Comparison of ENCODE assay signal across 12 cellular contexts in the genomic region with DNA sequence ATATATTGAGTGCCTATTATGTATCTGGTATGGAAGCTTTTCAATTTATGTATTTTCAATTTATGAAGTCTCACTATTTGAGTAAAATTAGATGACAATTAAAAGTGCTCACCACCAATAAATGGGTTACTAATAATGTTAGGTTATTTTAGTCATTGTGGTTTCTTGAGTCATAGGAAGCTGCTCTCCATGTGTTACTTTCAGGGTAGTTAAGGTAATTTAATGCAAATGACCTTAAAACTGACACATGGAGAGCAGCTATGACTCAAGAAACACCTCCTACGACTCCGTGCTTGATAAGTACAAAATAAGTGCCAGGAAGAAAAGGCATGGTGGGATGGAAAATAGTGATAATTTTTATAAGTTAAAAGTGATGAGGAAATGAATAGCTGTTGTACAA. TPM values are rescaled to one million over a fixed set of nuclear protein-coding genes. Genes with fewer than 3 reads are reported as not detected.
A peak's percentile ranks its signal among the peaks of the same experiment; 100 is the strongest.
DNase-seq lines count a peak whose midpoint lies in the region; ATAC-seq and TF ChIP-seq lines count a peak whose summit lies in the region.
"Had no signal": no experiment of that assay in that cellular context is flagged by ENCODE, and none has a peak within 500 bp of the region (broad histone marks: within the 10 kb centered on the region; RNA-seq: fewer than 3 reads in every experiment).

No MANE protein-coding gene starts in this region.

- peaks cover 3% of the 10 kb centered on the region for H3K9me3 Mint-ChIP-seq in activated CD8-positive, alpha-beta memory T cell treated with anti-CD3 and anti-CD28 coated beads, Interleukin-2, amount 10 ng/mL, durations not matched to agents 7 days and 5 days (ENCODE audit: low read depth)

- no peaks in the 10 kb centered on the region for H3K4me1 ChIP-seq in ascending aorta

- no peak overlapping the region for H3K27ac Mint-ChIP-seq in activated CD8-positive, alpha-beta memory T cell treated with anti-CD3 and anti-CD28 coated beads, Interleukin-2, amount 10 ng/mL, durations not matched to agents 7 days and 5 days
- H3K27ac Mint-ChIP-seq: activated naive CD4-positive, alpha-beta T cell treated with anti-CD3 and anti-CD28 coated beads, Interleukin-2, amount 50 U/mL, for 24 hours had no signal

- H3K27me3 Mint-ChIP-seq in activated CD8-positive, alpha-beta memory T cell treated with anti-CD3 and anti-CD28 coated beads, Interleukin-2, amount 10 ng/mL, durations not matched to agents 7 days and 5 days = no peaks in the 10 kb centered on the region
- H3K27me3 Mint-ChIP-seq: activated naive CD4-positive, alpha-beta T cell treated with anti-CD3 and anti-CD28 coated beads, Interleukin-2, amount 50 U/mL, for 24 hours had no signal

- H3K27me3 ChIP-seq in GM06990 (replicated peaks; ENCODE audit: control insufficient read depth, insufficient read depth, low read length) (no peaks in the 10 kb centered on the region), ascending aorta (no peaks in the 10 kb centered on the region)

- no peak overlapping the region for H3K4me3 ChIP-seq in GM06990 (replicated peaks; ENCODE audit: low read depth, low read length)
- no peak overlapping the region for H3K4me3 ChIP-seq in ascending aorta

- TF ChIP-seq CTCF in GM06990 (IDR thresholded peaks at IDR 0.05; ENCODE audit: insufficient read depth, low read length, poor library complexity, severe bottlenecking) (no peak), ascending aorta (IDR thresholded peaks at IDR 0.05) (no peak)

- intact Hi-C loops in ascending aorta (cut with DNase I) = no loop called here

- DNase-seq in GM06990 (ENCODE audit: extremely low read depth, insufficient read length) = peak; percentile 37
- DNase-seq in epithelial cell of prostate (ENCODE audit: low read depth, low spot score) = peak; percentile 68
- no peak for DNase-seq in ascending aorta (ENCODE audit: low spot score in 2 of 2)
- no peak for DNase-seq in activated CD4-positive, alpha-beta T cell treated with anti-CD3 and anti-CD28 coated beads, Interleukin-2, amount 50 U/mL, for 1 hour
- no peak for DNase-seq in NCI-H510A treated with DMSO at 0.1 percent for 48 hours (lab: John Stamatoyannopoulos, UW)
- no peak for DNase-seq in activated CD8-positive, alpha-beta memory T cell treated with anti-CD3 and anti-CD28 coated beads, Interleukin-2, amount 10 ng/mL, durations not matched to agents 7 days and 5 days
- DNase-seq: GF-D8, left cardiac atrium had no signal

- H3K36me3 ChIP-seq in GM06990 (ENCODE audit: control insufficient read depth, insufficient read depth, low read length) (no peaks in the 10 kb centered on the region), ascending aorta (no peaks in the 10 kb centered on the region)

- CTCF ChIA-PET in activated CD8-positive, alpha-beta memory T cell treated with anti-CD3 and anti-CD28 coated beads, Interleukin-2, amount 10 ng/mL, durations not matched to agents 7 days and 5 days (lab: Charles Lee) = no interaction called here

- H3K36me3 Mint-ChIP-seq in activated CD8-positive, alpha-beta memory T cell treated with anti-CD3 and anti-CD28 coated beads, Interleukin-2, amount 10 ng/mL, durations not matched to agents 7 days and 5 days = no peaks in the 10 kb centered on the region
- H3K36me3 Mint-ChIP-seq: activated naive CD4-positive, alpha-beta T cell treated with anti-CD3 and anti-CD28 coated beads, Interleukin-2, amount 50 U/mL, for 24 hours had no signal

- no peak overlapping the region for H3K4me3 Mint-ChIP-seq in activated CD8-positive, alpha-beta memory T cell treated with anti-CD3 and anti-CD28 coated beads, Interleukin-2, amount 10 ng/mL, durations not matched to agents 7 days and 5 days
- H3K4me3 Mint-ChIP-seq: activated naive CD4-positive, alpha-beta T cell treated with anti-CD3 and anti-CD28 coated beads, Interleukin-2, amount 50 U/mL, for 24 hours had no signal

- no peaks in the 10 kb centered on the region for H3K4me1 Mint-ChIP-seq in activated CD8-positive, alpha-beta memory T cell treated with anti-CD3 and anti-CD28 coated beads, Interleukin-2, amount 10 ng/mL, durations not matched to agents 7 days and 5 days
- H3K4me1 Mint-ChIP-seq: activated naive CD4-positive, alpha-beta T cell treated with anti-CD3 and anti-CD28 coated beads, Interleukin-2, amount 50 U/mL, for 24 hours had no signal

- ATAC-seq in GM21390 (IDR thresholded peaks at IDR 0.05; ENCODE audit: unreplicated experiment) = peak; percentile 91
- ATAC-seq in HG03354 (IDR thresholded peaks at IDR 0.05; ENCODE audit: poor library complexity, severe bottlenecking, unreplicated experiment) = peak; percentile 95
- no peak for ATAC-seq in activated CD8-positive, alpha-beta memory T cell treated with anti-CD3 and anti-CD28 coated beads, Interleukin-2, amount 10 ng/mL, durations not matched to agents 7 days and 5 days

- no peaks in the 10 kb centered on the region for H3K9me3 ChIP-seq in ascending aorta

- H3K27ac ChIP-seq in epithelial cell of prostate (peak overlapping the region; percentile 93), ascending aorta (no peak overlapping the region)

RNA-seq across cellular contexts. Expression of a gene that starts 16.5 kb away (rescaled TPM):
- not detected for total RNA-seq in ascending aorta
- total RNA-seq in activated CD8-positive, alpha-beta memory T cell treated with anti-CD3 and anti-CD28 coated beads, Interleukin-2, amount 10 ng/mL, durations not matched to agents 7 days and 5 days = not detected
- total RNA-seq: NCI-H460 had no signal

Comparison
In these comparisons a context has a peak if more than half of its experiments do, and no peak if none do; other contexts are left out.
1. DNase-seq: peak in GM06990 (single experiment) and epithelial cell of prostate (single experiment); none in ascending aorta (0 of 2), activated CD4-positive, alpha-beta T cell treated with anti-CD3 and anti-CD28 coated beads, Interleukin-2, amount 50 U/mL, for 1 hour (single experiment), NCI-H510A treated with DMSO at 0.1 percent for 48 hours (single experiment) and activated CD8-positive, alpha-beta memory T cell treated with anti-CD3 and anti-CD28 coated beads, Interleukin-2, amount 10 ng/mL, durations not matched to agents 7 days and 5 days (single experiment).